12 cellular contexts compared by ENCODE assay signal in genomic region chr1:205293350-205294074, GRCh38. TPM values are rescaled to one million over a fixed set of nuclear protein-coding genes. Genes with fewer than 3 reads are reported as not detected.
A peak's percentile ranks its signal among the peaks of the same experiment; 100 is the strongest.
DNase-seq lines count a peak whose midpoint lies in the region; ATAC-seq, FAIRE-seq and TF ChIP-seq lines count a peak whose summit lies in the region.
"Had no signal": no experiment of that assay in that cellular context is flagged by ENCODE, and none has a peak within 500 bp of the region (broad histone marks: within the 10 kb centered on the region; RNA-seq: fewer than 3 reads in every experiment).

No MANE protein-coding gene starts in this region.

- H3K36me3 ChIP-seq in Caco-2 (ENCODE audit: control insufficient read depth, insufficient read depth, low read length) (no peaks in the 10 kb centered on the region), neuronal stem cell (replicated peaks in 1 of 2; ENCODE audit: control insufficient read depth in 2 of 2, insufficient read depth in 2 of 2, low read length in 2 of 2) (no peaks in the 10 kb centered on the region)

- no peak overlapping the region for H3K4ac ChIP-seq in neuronal stem cell (ENCODE audit: low read length)

- peak overlapping the region; percentile 16 for H2BK120ac ChIP-seq in neuronal stem cell (ENCODE audit: low read depth, low read length)

- no peak for DNase-seq in Caco-2
- peak; percentile 11 for DNase-seq in RCC 7860 (ENCODE audit: low spot score)
- peak; percentile 48 for DNase-seq in fibroblast of villous mesenchyme (ENCODE audit: low read depth)
- no peak for DNase-seq in neuronal stem cell (ENCODE audit: low spot score)
- DNase-seq in OCI-M2 (lab: John Stamatoyannopoulos, UW; ENCODE audit: unreplicated experiment) = no peak
- no peak for DNase-seq in NCI-H1105 treated with DMSO at 0.1 percent for 48 hours (lab: John Stamatoyannopoulos, UW)
- DNase-seq: NCI-H524 treated with DMSO at 0.1 percent for 48 hours, T-helper 9 cell had no signal

- TF ChIP-seq CTCF in Caco-2 (IDR thresholded peaks at IDR 0.05; ENCODE audit: insufficient read depth in 1 of 2, low read depth in 1 of 2, low read length in 1 of 2, severe bottlenecking in 1 of 2, unreplicated experiment in 1 of 2) (no peak), fibroblast of villous mesenchyme (IDR thresholded peaks at IDR 0.05; ENCODE audit: insufficient read depth, low read depth, low read length) (no peak)

- no peaks in the 10 kb centered on the region for H3K9me3 ChIP-seq in Caco-2
- H3K9me3 ChIP-seq in neuronal stem cell (replicated peaks in 1 of 2; ENCODE audit: control insufficient read depth in 2 of 2, insufficient read depth in 1 of 2, low read depth in 1 of 2, low read length in 2 of 2) = no peaks in the 10 kb centered on the region
- H3K9me3 ChIP-seq: testis had no signal

- ATAC-seq in GM18868 (IDR thresholded peaks at IDR 0.05; ENCODE audit: unreplicated experiment) (no peak), GM18907 (IDR thresholded peaks at IDR 0.05; ENCODE audit: unreplicated experiment) (no peak)

- H3K4me3 ChIP-seq in Caco-2 (ENCODE audit: low read depth, low read length) (no peak overlapping the region), fibroblast of villous mesenchyme (ENCODE audit: low read depth, low read length) (no peak overlapping the region), neuronal stem cell (ENCODE audit: low read length in 2 of 2) (no peak overlapping the region)
- H3K4me3 ChIP-seq: testis had no signal

- POLR2A ChIA-PET in Caco-2 (lab: Charles Lee) = interaction anchor here (2.4 kb wide), 1 partner anchor 9 kb away, joined by 12 read pairs; no protein-coding TSS in a partner anchor

- no peak overlapping the region for H3K9ac ChIP-seq in neuronal stem cell (ENCODE audit: low read depth, low read length, poor library complexity)

- peak overlapping the region; percentile 10 for H3K14ac ChIP-seq in neuronal stem cell (ENCODE audit: low read length)

- no peak overlapping the region for H3K23ac ChIP-seq in neuronal stem cell (ENCODE audit: low read depth, low read length, poor library complexity)

- H3K27me3 Mint-ChIP-seq in Caco-2 (ENCODE audit: insufficient read depth, unreplicated experiment) = no peaks in the 10 kb centered on the region

- H3K79me1 ChIP-seq in neuronal stem cell (ENCODE audit: low read depth, low read length) = no peaks in the 10 kb centered on the region

- H3K36me3 Mint-ChIP-seq in Caco-2 (ENCODE audit: insufficient read depth, unreplicated experiment) = peaks cover 16% of the 10 kb centered on the region

- no peak overlapping the region for H3K4me2 ChIP-seq in neuronal stem cell (ENCODE audit: insufficient read depth, low read length, poor library complexity, severe bottlenecking)

- H3K18ac ChIP-seq in neuronal stem cell (ENCODE audit: low read length) = peak overlapping the region; percentile 93

- H2BK15ac ChIP-seq in neuronal stem cell (ENCODE audit: low read length) = no peak overlapping the region

- H3K4me1 ChIP-seq in Caco-2 (peaks cover 72% of the 10 kb centered on the region), neuronal stem cell (ENCODE audit: control insufficient read depth in 2 of 2, insufficient read depth in 1 of 2, low read depth in 1 of 2, low read length in 2 of 2) (peaks cover 33 to 36% of the 10 kb centered on the region in 2 donors)

- no peak overlapping the region for H4K8ac ChIP-seq in neuronal stem cell (ENCODE audit: low read depth, low read length)

- WGBS in neuronal stem cell (ENCODE audit: extremely low coverage in 2 of 2, insufficient read length in 2 of 2, insufficient replicate concordance in 1 of 2), 2 donors = no CpG with 5 or more reads among the region's 10 CpGs

- intact Hi-C loops in Caco-2 (cut with micrococcal nuclease; ENCODE audit: unreplicated experiment) = no loop called here

- H2AK5ac ChIP-seq in neuronal stem cell (ENCODE audit: low read depth, low read length) = peak overlapping the region; percentile 44

- peak overlapping the region; percentile 22 for H4K91ac ChIP-seq in neuronal stem cell (ENCODE audit: low read depth, low read length, poor library complexity)

- no TSS peak for BruUV-seq in Caco-2 (replicated peaks; lab: Mats Ljungman, UMichigan)

- H2BK12ac ChIP-seq in neuronal stem cell (ENCODE audit: low read length) = peak overlapping the region; percentile 34

- H3K9me3 Mint-ChIP-seq in Caco-2 (ENCODE audit: unreplicated experiment) = no peaks in the 10 kb centered on the region

- no peaks in the 10 kb centered on the region for H3K27me3 ChIP-seq in Caco-2 (replicated peaks; ENCODE audit: control insufficient read depth, insufficient read depth, low read length)
- H3K27me3 ChIP-seq in neuronal stem cell (ENCODE audit: control insufficient read depth in 3 of 3, insufficient read depth in 3 of 3, low read depth in 1 of 3, low read length in 3 of 3) = no peaks in the 10 kb centered on the region
- H3K27me3 ChIP-seq: testis had no signal

- H3K4me3 Mint-ChIP-seq in Caco-2 (ENCODE audit: unreplicated experiment) = peak overlapping the region; percentile 46

- CTCF ChIA-PET in Caco-2 (lab: Charles Lee) = interaction anchor here (0.8 to 1.8 kb wide), 5 partner anchors 9 to 192 kb away, joined by 4 to 17 read pairs (median 5); no protein-coding TSS in a partner anchor

- H2BK5ac ChIP-seq in neuronal stem cell (ENCODE audit: low read length) = peak overlapping the region; percentile 72

- peaks cover 52% of the 10 kb centered on the region for H3K4me1 Mint-ChIP-seq in Caco-2 (ENCODE audit: low read depth, unreplicated experiment)

- FAIRE-seq in RCC 7860 (lab: Jason Lieb, UNC) = no peak

- H2AFZ ChIP-seq in neuronal stem cell (ENCODE audit: low read length) = no peak overlapping the region

- H3K27ac ChIP-seq in neuronal stem cell (replicated peaks; ENCODE audit: low read length) = peak overlapping the region; percentile 98
- H3K27ac ChIP-seq: C4-2B had no signal

- peak overlapping the region; percentile 97 for H3K27ac Mint-ChIP-seq in Caco-2 (ENCODE audit: unreplicated experiment)

RNA-seq across cellular contexts. Expression of gene NUAK2, which starts 28.0 kb away (rescaled TPM):
- total RNA-seq in Caco-2 (2022) = 25.7 and 27.0 TPM in 2 replicates
- 7.1 and 12.1 TPM in 2 replicates for total RNA-seq in fibroblast of villous mesenchyme
- polyA plus RNA-seq in neuronal stem cell (2013, experiment 1 of 2) = 55.9 TPM
- 57.2 TPM for polyA plus RNA-seq in neuronal stem cell (2013, experiment 2 of 2)

Comparison
In these comparisons a context has a peak if more than half of its experiments do, and no peak if none do; other contexts are left out.
1. DNase-seq: peak in RCC 7860 (single experiment) and fibroblast of villous mesenchyme (single experiment); none in Caco-2 (0 of 2), neuronal stem cell (single experiment), OCI-M2 (single experiment) and NCI-H1105 treated with DMSO at 0.1 percent for 48 hours (single experiment).